In genomic region chrX:49227726-49228125, GRCh38 we compare ENCODE assay signal across 25 cellular contexts. TPM values are rescaled to one million over a fixed set of nuclear protein-coding genes. Genes with fewer than 3 reads are reported as not detected.
"Had no signal": no experiment of that assay in that cellular context is flagged by ENCODE, and none has a peak within 500 bp of the region (broad histone marks: within the 10 kb centered on the region; RNA-seq: fewer than 3 reads in every experiment).

No MANE protein-coding gene starts in this region.

- FAIRE-seq: HepG2, RCC 7860 had no signal

- H3K36me3 ChIP-seq: MG63, SJSA1 had no signal

- H3K9me3 ChIP-seq: MG63, SJSA1 had no signal

- ATAC-seq: HepG2 had no signal

- H3K4me3 ChIP-seq: MG63, SJSA1, SK-N-MC had no signal

- H3K4me1 ChIP-seq: SJSA1 had no signal

- H3K27me3 ChIP-seq: MG63, SJSA1 had no signal

- H3K27ac ChIP-seq: SJSA1, SK-N-MC had no signal

- DNase-seq: IMR-90, Karpas-422, KG1, MG63, NCI-H1092, NCI-H1105 treated with DMSO at 0.1 percent for 48 hours, NCI-H1417 treated with DMSO at 0.1 percent for 48 hours, NCI-H146, NCI-H1694 treated with DMSO at 0.1 percent for 48 hours, NCI-H1930, NCI-H2081, NCI-H2107, NCI-H2227 treated with DMSO at 0.1 percent for 48 hours, NCI-H446, NCI-H510A, NCI-H524 treated with DMSO at 0.1 percent for 48 hours, NCI-H774, Right ventricle myocardium superior, RPMI8226, SIG-M5 had no signal

RNA-seq across cellular contexts. Expression of gene CACNA1F, which starts 5.4 kb away (rescaled TPM):
- total RNA-seq: HepG2, HT1080, IMR-90, SJSA1 had no signal
- polyA plus RNA-seq: IMR-90 had no signal

RNA-seq across cellular contexts. Expression of gene FOXP3, which starts 36.8 kb away (rescaled TPM):
- total RNA-seq: HepG2, HT1080, IMR-90, Right ventricle myocardium superior, SJSA1 had no signal
